Comparison of ENCODE assay signal across 8 cellular contexts in genomic region chr2:154477319-154477718, GRCh38.
"Had no signal": no experiment of that assay in that cellular context is flagged by ENCODE, and none has a peak within 500 bp of the region (broad histone marks: within the 10 kb centered on the region; RNA-seq: fewer than 3 reads in every experiment).

No MANE protein-coding gene starts in this region.

- H3K4me3 ChIP-seq: GM12878 had no signal

- FAIRE-seq: G401.6, GM12878, GM12891, GM12892, GM18507, GM19239 had no signal

- DNase-seq: GDM1, GF-D8 had no signal

- ATAC-seq: GM12878 had no signal
